Comparison of ENCODE assay signal across 8 cellular contexts in the genomic region with DNA sequence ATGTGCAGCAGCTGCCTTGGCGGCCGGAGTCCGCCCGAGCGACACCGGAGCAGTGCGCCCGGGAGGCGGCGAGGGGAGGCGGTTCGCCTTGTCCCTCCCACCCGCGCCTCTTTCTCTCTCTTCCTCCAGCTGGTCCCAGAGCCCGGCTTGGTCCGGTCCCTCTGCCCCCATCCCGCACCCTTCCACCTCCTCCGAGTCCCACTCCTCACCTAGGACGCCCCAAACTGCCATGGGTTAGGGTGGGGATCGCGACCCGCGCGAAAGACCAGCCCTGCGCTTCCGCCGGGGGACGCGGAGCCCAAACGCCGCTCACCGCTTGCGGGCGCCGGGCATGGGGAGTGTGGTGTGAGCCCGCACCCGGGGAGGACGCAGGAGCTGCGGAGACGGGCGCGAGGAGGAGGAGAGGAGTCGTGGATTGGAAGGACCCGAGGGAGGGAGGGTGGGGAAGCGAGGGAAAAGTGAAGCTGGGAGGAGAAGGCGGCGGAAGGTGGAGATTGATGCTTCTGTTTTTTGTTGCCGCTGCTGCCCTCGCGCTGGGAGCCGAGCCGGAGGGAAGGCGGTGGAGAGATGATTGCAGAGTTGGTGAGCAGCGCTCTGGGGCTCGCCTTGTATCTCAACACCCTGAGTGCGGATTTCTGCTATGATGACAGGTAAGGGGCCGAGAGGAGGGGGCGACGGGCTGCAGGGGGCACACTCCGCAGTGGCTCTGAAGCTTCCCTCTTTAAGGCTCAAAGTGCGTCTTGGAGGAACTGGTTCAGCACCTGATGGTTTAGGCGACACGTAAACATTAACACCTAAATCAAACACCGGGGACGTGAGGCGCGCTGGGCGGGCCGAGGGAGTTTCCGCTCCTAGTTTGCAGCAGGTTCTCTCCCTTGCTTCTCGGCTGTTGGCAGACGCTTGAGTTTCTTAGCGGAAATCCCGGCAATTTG. TPM values are rescaled to one million over a fixed set of nuclear protein-coding genes. Genes with fewer than 3 reads are reported as not detected.
DNase-seq lines count a peak whose midpoint lies in the region; ATAC-seq and TF ChIP-seq lines count a peak whose summit lies in the region.

No MANE protein-coding gene starts in this region.

- peak; percentile 71 for DNase-seq in D341Med (ENCODE audit: low spot score)
- DNase-seq in SHP77 (lab: John Stamatoyannopoulos, UW) = peak; percentile 46 to 68
- DNase-seq in activated naive CD4-positive, alpha-beta T cell treated with anti-CD3 and anti-CD28 coated beads, Interleukin-2, amount 10 ng/mL, durations not matched to agents 7 days and 5 days = peak; percentile 76
- peak; percentile 41 to 73 for DNase-seq in cardiac muscle cell (ENCODE audit: low read depth in 1 of 2, low spot score in 1 of 2)
- peak in 9 of 10 donors; percentile 35 to 89 (median 49) for DNase-seq in posterior cingulate gyrus
- peak; percentile 78 for DNase-seq in upper lobe of right lung

- H3K27ac Mint-ChIP-seq in activated naive CD4-positive, alpha-beta T cell treated with anti-CD3 and anti-CD28 coated beads, Interleukin-2, amount 10 ng/mL, durations not matched to agents 7 days and 5 days = peak overlapping the region; percentile 90

- no peak for TF ChIP-seq CTCF in cardiac muscle cell (IDR thresholded peaks at IDR 0.05; ENCODE audit: low read depth, low read length)
- TF ChIP-seq CTCF in upper lobe of right lung (IDR thresholded peaks at IDR 0.05) = no peak

- CTCF ChIA-PET in activated naive CD4-positive, alpha-beta T cell treated with anti-CD3 and anti-CD28 coated beads, Interleukin-2, amount 10 ng/mL, durations not matched to agents 7 days and 5 days (lab: Charles Lee) = interaction anchor here (1.7 to 3.2 kb wide), 4 partner anchors 50 to 1816 kb away, joined by 4 to 22 read pairs (median 10); no protein-coding TSS in a partner anchor

- H3K4me1 Mint-ChIP-seq in activated naive CD4-positive, alpha-beta T cell treated with anti-CD3 and anti-CD28 coated beads, Interleukin-2, amount 10 ng/mL, durations not matched to agents 7 days and 5 days = peaks cover 21% of the 10 kb centered on the region

- H3K9ac ChIP-seq in HUES64 (ENCODE audit: low read depth, low read length) = peak overlapping the region; percentile 61

- H3K4me1 ChIP-seq in HUES64 (ENCODE audit: insufficient read depth, low read length) = peaks cover 10% of the 10 kb centered on the region
- peaks cover 20% of the 10 kb centered on the region for H3K4me1 ChIP-seq in cardiac muscle cell (ENCODE audit: low read depth)
- H3K4me1 ChIP-seq in upper lobe of right lung = peaks cover 12% of the 10 kb centered on the region

- H3K4me3 Mint-ChIP-seq in activated naive CD4-positive, alpha-beta T cell treated with anti-CD3 and anti-CD28 coated beads, Interleukin-2, amount 10 ng/mL, durations not matched to agents 7 days and 5 days = peak overlapping the region; percentile 91

- H3K4me3 ChIP-seq in HUES64 (ENCODE audit: low read length) (peak overlapping the region; percentile 79), cardiac muscle cell (peak overlapping the region; percentile 85), upper lobe of right lung (peak overlapping the region; percentile 88)

- peaks cover 9% of the 10 kb centered on the region for H3K27me3 ChIP-seq in HUES64 (ENCODE audit: insufficient read depth, low read length)
- no peaks in the 10 kb centered on the region for H3K27me3 ChIP-seq in cardiac muscle cell
- H3K27me3 ChIP-seq in upper lobe of right lung = no peaks in the 10 kb centered on the region

- ATAC-seq in GM21515 (IDR thresholded peaks at IDR 0.05; ENCODE audit: unreplicated experiment) = peak; percentile 35
- ATAC-seq in upper lobe of right lung = peak; percentile 69

- H3K27me3 Mint-ChIP-seq in activated naive CD4-positive, alpha-beta T cell treated with anti-CD3 and anti-CD28 coated beads, Interleukin-2, amount 10 ng/mL, durations not matched to agents 7 days and 5 days = peaks cover 7% of the 10 kb centered on the region

- intact Hi-C loops in posterior cingulate gyrus (cut with DNase I) (loop anchor here (5.0 to 10.0 kb wide), 5 partner anchors 95 to 1815 kb away; no protein-coding TSS in a partner anchor), upper lobe of right lung (cut with DNase I) (no loop called here)

- peaks cover 8% of the 10 kb centered on the region; the same call in 1 of the 2 replicates for H3K36me3 ChIP-seq in HUES64 (ENCODE audit: insufficient read depth, low read length)
- H3K36me3 ChIP-seq in cardiac muscle cell = no peaks in the 10 kb centered on the region
- no peaks in the 10 kb centered on the region for H3K36me3 ChIP-seq in upper lobe of right lung

- WGBS in HUES64 = under 1% methylated on average over 74 of the region's 74 CpGs

- no peak overlapping the region for H3K27ac ChIP-seq in HUES64 (ENCODE audit: low read depth, low read length)
- H3K27ac ChIP-seq in cardiac muscle cell = peak overlapping the region; percentile 18
- peak overlapping the region; percentile 93 for H3K27ac ChIP-seq in upper lobe of right lung

- H3K9me3 ChIP-seq in HUES64 (ENCODE audit: insufficient read depth, low read depth, low read length) (no peaks in the 10 kb centered on the region), cardiac muscle cell (ENCODE audit: low read depth) (no peaks in the 10 kb centered on the region), upper lobe of right lung (no peaks in the 10 kb centered on the region)

- H3K9me3 Mint-ChIP-seq in activated naive CD4-positive, alpha-beta T cell treated with anti-CD3 and anti-CD28 coated beads, Interleukin-2, amount 10 ng/mL, durations not matched to agents 7 days and 5 days = no peaks in the 10 kb centered on the region

- H3K36me3 Mint-ChIP-seq in activated naive CD4-positive, alpha-beta T cell treated with anti-CD3 and anti-CD28 coated beads, Interleukin-2, amount 10 ng/mL, durations not matched to agents 7 days and 5 days = no peaks in the 10 kb centered on the region

RNA-seq across cellular contexts. Expression of a gene that starts 0.6 kb away (rescaled TPM):
- polyA plus RNA-seq in HUES64 (2013, experiment 1 of 2) = 2.9 TPM
- 5.1 TPM for polyA plus RNA-seq in HUES64 (2013, experiment 2 of 2)
- total RNA-seq in cardiac muscle cell (8.3 and 10.8 TPM in 2 replicates), upper lobe of right lung (37.9 TPM)
- 0.89 and 2.0 TPM in 2 replicates for polyA plus RNA-seq in cardiac muscle cell
